In the genomic region with DNA sequence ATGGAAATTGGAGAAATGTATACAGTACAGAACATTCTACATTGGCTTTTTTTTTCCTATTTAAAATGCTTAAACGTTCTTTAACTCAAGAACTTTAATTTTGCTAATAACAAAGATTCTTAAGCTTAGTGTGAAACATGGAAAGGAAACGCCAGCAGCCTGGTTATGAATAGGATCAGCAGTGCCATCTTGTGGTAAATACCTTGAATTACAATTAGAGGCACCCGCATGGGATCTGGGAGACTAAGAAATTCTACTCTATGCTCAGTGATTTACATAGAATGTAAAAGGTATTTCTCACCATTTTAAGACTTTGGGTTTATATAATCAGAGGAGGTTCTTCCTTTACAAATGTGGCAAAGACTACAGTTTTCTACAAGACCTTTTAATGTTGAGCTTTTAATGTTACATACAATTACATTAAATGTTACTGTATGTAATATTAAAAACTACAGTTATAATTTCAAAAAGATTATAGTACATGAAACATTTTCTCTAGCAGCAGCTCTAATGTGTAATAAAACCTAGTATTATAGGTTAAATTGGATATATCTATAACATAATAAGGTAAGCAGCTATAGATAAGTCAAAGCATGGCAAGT, we compare ENCODE assay signal across 8 cellular contexts. TPM values are rescaled to one million over a fixed set of nuclear protein-coding genes. Genes with fewer than 3 reads are reported as not detected.
A peak's percentile ranks its signal among the peaks of the same experiment; 100 is the strongest.
DNase-seq lines count a peak whose midpoint lies in the region; ATAC-seq and TF ChIP-seq lines count a peak whose summit lies in the region.

No MANE protein-coding gene starts in this region.

- no peaks in the 10 kb centered on the region for H3K27me3 Mint-ChIP-seq in WTC11 (ENCODE audit: low read depth)
- no peaks in the 10 kb centered on the region for H3K27me3 Mint-ChIP-seq in progenitor cell of endocrine pancreas

- POLR2A ChIA-PET in WTC11 (lab: Charles Lee) = no interaction called here

- DNase-seq in COLO829 (ENCODE audit: low spot score) = peak; percentile 87
- DNase-seq in NCI-H187 treated with DMSO at 0.1 percent for 48 hours (lab: John Stamatoyannopoulos, UW) = peak; percentile 32
- no peak for DNase-seq in WTC11 (ENCODE audit: low spot score)
- DNase-seq in foreskin melanocyte = peak; percentile 33
- no peak for DNase-seq in progenitor cell of endocrine pancreas (ENCODE audit: low spot score, unreplicated experiment)

- TF ChIP-seq CTCF in WTC11 (IDR thresholded peaks at IDR 0.05) = peak; percentile 64
- peak; percentile 76 for TF ChIP-seq CTCF in progenitor cell of endocrine pancreas (IDR thresholded peaks at IDR 0.05; ENCODE audit: unreplicated experiment)

- CTCF ChIA-PET in WTC11 (lab: Charles Lee) = interaction anchor here (0.6 to 2.8 kb wide), 38 partner anchors 8 to 722 kb away, joined by 3 to 80 read pairs (median 4); partner anchors contain the start of genes APOBEC4 and RGL1

- ATAC-seq in GM18909 (IDR thresholded peaks at IDR 0.05; ENCODE audit: poor library complexity, unreplicated experiment) (peak; percentile 61), WTC11 (peak; percentile 80), HG02763 (IDR thresholded peaks at IDR 0.05; ENCODE audit: unreplicated experiment) (no peak), HG03457 (IDR thresholded peaks at IDR 0.05; ENCODE audit: unreplicated experiment) (no peak)

- H3K4me3 Mint-ChIP-seq in WTC11 (no peak overlapping the region), progenitor cell of endocrine pancreas (ENCODE audit: low read depth) (no peak overlapping the region)

- H3K27ac Mint-ChIP-seq in WTC11 = no peak overlapping the region
- no peak overlapping the region for H3K27ac Mint-ChIP-seq in progenitor cell of endocrine pancreas

- H3K4me1 Mint-ChIP-seq in WTC11 = no peaks in the 10 kb centered on the region
- H3K4me1 Mint-ChIP-seq in progenitor cell of endocrine pancreas (ENCODE audit: low read depth) = peaks cover 9% of the 10 kb centered on the region

- H3K36me3 Mint-ChIP-seq in WTC11 (no peaks in the 10 kb centered on the region), progenitor cell of endocrine pancreas (ENCODE audit: insufficient read depth) (no peaks in the 10 kb centered on the region)

- H3K9me3 Mint-ChIP-seq in WTC11 (peaks cover 3% of the 10 kb centered on the region; the same call in 1 of the 2 replicates), progenitor cell of endocrine pancreas (ENCODE audit: low read depth) (peaks cover 2% of the 10 kb centered on the region)

TF ChIP-seq in WTC11, 78 proteins besides CTCF, POLR2A, EP300 and RAD21:
- TF ChIP-seq E2F1 (CRISPR knock-in tag; IDR thresholded peaks at IDR 0.05) (no peak), USF2 (CRISPR knock-in tag; IDR thresholded peaks at IDR 0.05) (no peak), NR1H2 (CRISPR knock-in tag; IDR thresholded peaks at IDR 0.05) (no peak)
TF ChIP-seq in WTC11: peak in this region for 0.

RNA-seq across cellular contexts. Expression of gene APOBEC4, which starts 32.1 kb away (rescaled TPM):
- total RNA-seq in WTC11 (2021) (not detected in 3 replicates), progenitor cell of endocrine pancreas (not detected in 2 replicates)

RNA-seq across cellular contexts. Expression of gene ARPC5, which starts 49.6 kb away (rescaled TPM):
- total RNA-seq in WTC11 (2021) (51.7 to 60.9 TPM (median 56.8 TPM) in 3 replicates), progenitor cell of endocrine pancreas (68.0 and 69.3 TPM in 2 replicates)

Comparison
In these comparisons a context has a peak if more than half of its experiments do, and no peak if none do; other contexts are left out.
1. DNase-seq: peak in COLO829 (single experiment), NCI-H187 treated with DMSO at 0.1 percent for 48 hours (single experiment) and foreskin melanocyte (single experiment); none in WTC11 (single experiment) and progenitor cell of endocrine pancreas (single experiment).
2. ATAC-seq: peak in GM18909 (single experiment) and WTC11 (single experiment); none in HG02763 (single experiment) and HG03457 (single experiment).